8 cellular contexts compared by ENCODE assay signal in genomic region chr19:50896591-50897190, GRCh38.
DNase-seq lines count a peak whose midpoint lies in the region; ATAC-seq and TF ChIP-seq lines count a peak whose summit lies in the region.

No MANE protein-coding gene starts in this region.

- no peak overlapping the region for H3K27ac Mint-ChIP-seq in effector memory CD8-positive, alpha-beta T cell

- H3K36me3 Mint-ChIP-seq in effector memory CD8-positive, alpha-beta T cell (ENCODE audit: insufficient read depth) = no peaks in the 10 kb centered on the region

- TF ChIP-seq POLR2A in GM18505 (IDR thresholded peaks at IDR 0.05; ENCODE audit: borderline replicate concordance, extremely low read depth, insufficient read depth, insufficient read length) = no peak
- no peak for TF ChIP-seq POLR2A in NB4 (IDR thresholded peaks at IDR 0.05; ENCODE audit: extremely low read depth, insufficient read length)

- H3K27me3 Mint-ChIP-seq in effector memory CD8-positive, alpha-beta T cell = peaks cover 35 to 63% of the 10 kb centered on the region in 2 donors

- H3K9me3 Mint-ChIP-seq in effector memory CD8-positive, alpha-beta T cell = peaks cover 3 to 9% of the 10 kb centered on the region in 2 donors

- TF ChIP-seq CTCF in NB4 (IDR thresholded peaks at IDR 0.05; ENCODE audit: low read depth, low read length) = no peak

- no peak overlapping the region for H3K4me3 ChIP-seq in NB4 (ENCODE audit: low read depth, low read length)

- DNase-seq in ACHN = peak; percentile 75
- peak; percentile 36 for DNase-seq in NB4 (ENCODE audit: low read depth)
- no peak for DNase-seq in effector memory CD8-positive, alpha-beta T cell
- no peak for DNase-seq in cerebellar cortex (ENCODE audit: low spot score)
- DNase-seq in D341Med (ENCODE audit: low spot score) = no peak
- no peak for DNase-seq in Ammon's horn (ENCODE audit: low spot score)

- in situ Hi-C loops in ACHN (cut with HindIII; ENCODE audit: low pct_ligation_motif_present, low pct_unique_long_range_greater_than_20kb, low sequenced_read_pairs) = no loop called here

- H3K4me1 Mint-ChIP-seq in effector memory CD8-positive, alpha-beta T cell (ENCODE audit: low read depth in 2 of 2) = no peaks in the 10 kb centered on the region

- H3K4me3 Mint-ChIP-seq in effector memory CD8-positive, alpha-beta T cell = no peak overlapping the region

- peak; percentile 82 for ATAC-seq in GM18505 (IDR thresholded peaks at IDR 0.05; ENCODE audit: unreplicated experiment)
- peak; percentile 89 for ATAC-seq in HG02678 (IDR thresholded peaks at IDR 0.05; ENCODE audit: unreplicated experiment)
- peak; percentile 33 for ATAC-seq in effector memory CD8-positive, alpha-beta T cell (replicated peaks)

Comparison
In these comparisons a context has a peak if more than half of its experiments do, and no peak if none do; other contexts are left out.
1. DNase-seq: peak in ACHN (single experiment) and NB4 (single experiment); none in effector memory CD8-positive, alpha-beta T cell (0 of 3), cerebellar cortex (single experiment), D341Med (single experiment) and Ammon's horn (single experiment).
2. ATAC-seq: peak in every context shown above with its lines; median percentile 89 in HG02678; 82 in GM18505; 33 in effector memory CD8-positive, alpha-beta T cell.